Comparison of ENCODE assay signal across 8 cellular contexts in the genomic region with DNA sequence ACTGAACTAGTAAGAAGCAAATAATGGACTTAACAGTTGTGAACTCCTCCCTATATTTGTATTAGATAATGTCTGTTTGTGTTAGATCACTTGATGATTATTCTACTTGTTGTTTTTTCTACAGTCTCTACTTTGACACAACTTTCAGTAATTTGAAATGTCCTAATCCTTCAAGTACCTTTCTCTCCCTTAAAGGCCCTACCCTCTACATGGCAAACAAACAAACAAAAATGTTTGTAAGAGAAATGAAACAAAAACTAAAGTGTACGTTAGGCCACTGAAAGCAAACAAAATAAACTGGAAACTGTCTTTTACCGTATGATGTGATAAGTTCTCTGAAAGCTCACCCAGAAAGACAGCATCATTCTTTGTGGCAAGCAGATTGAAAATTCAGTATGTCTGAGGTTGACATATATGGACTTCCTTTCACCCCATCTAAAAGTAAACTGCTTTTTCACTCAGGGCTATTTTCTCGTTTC.
DNase-seq lines count a peak whose midpoint lies in the region; ATAC-seq, FAIRE-seq and TF ChIP-seq lines count a peak whose summit lies in the region.

No MANE protein-coding gene starts in this region.

- intact Hi-C loops in naive thymus-derived CD4-positive, alpha-beta T cell (cut with micrococcal nuclease) = loop anchor here in 1 of 2 donors (2.0 to 10.0 kb wide), 2 partner anchors 17 to 1681 kb away; a partner anchor contains a TSS

- peak; percentile 74 for ATAC-seq in GM18519 (IDR thresholded peaks at IDR 0.05; ENCODE audit: low FRiP score, unreplicated experiment)
- ATAC-seq in GM21825 (IDR thresholded peaks at IDR 0.05; ENCODE audit: unreplicated experiment) = peak; percentile 85
- ATAC-seq in naive thymus-derived CD4-positive, alpha-beta T cell = no peak

- H3K27me3 ChIP-seq in keratinocyte (ENCODE audit: control insufficient read depth, extremely low read depth, insufficient read depth, low read length) = no peaks in the 10 kb centered on the region
- H3K27me3 ChIP-seq in naive thymus-derived CD4-positive, alpha-beta T cell (ENCODE audit: control insufficient read depth in 2 of 2, insufficient read depth in 2 of 2, low read length in 2 of 2) = no peaks in the 10 kb centered on the region

- no peaks in the 10 kb centered on the region for H3K9me3 ChIP-seq in keratinocyte (ENCODE audit: control insufficient read depth, low read depth, low read length)
- no peaks in the 10 kb centered on the region for H3K9me3 ChIP-seq in naive thymus-derived CD4-positive, alpha-beta T cell (ENCODE audit: control insufficient read depth in 2 of 3, low read length in 3 of 3)

- no peak for TF ChIP-seq CTCF in keratinocyte (optimal IDR thresholded peaks at IDR 0.05 in 1 of 3, IDR thresholded peaks at IDR 0.05 in 1 of 3, conservative IDR thresholded peaks at IDR 0.05 in 1 of 3; ENCODE audit: extremely low read depth in 1 of 3, insufficient read depth in 2 of 3, low read length in 3 of 3)

- H3K79me2 ChIP-seq in keratinocyte (ENCODE audit: control insufficient read depth, insufficient read depth, low read length) = no peaks in the 10 kb centered on the region

- no peaks in the 10 kb centered on the region for H3K36me3 Mint-ChIP-seq in naive thymus-derived CD4-positive, alpha-beta T cell

- H3K9me3 Mint-ChIP-seq in naive thymus-derived CD4-positive, alpha-beta T cell = peaks cover 0 to 2% (median 0%) of the 10 kb centered on the region in 11 donors

- H3K4me1 ChIP-seq in keratinocyte (ENCODE audit: control insufficient read depth, extremely low read depth, insufficient read depth, low read length) = no peaks in the 10 kb centered on the region
- H3K4me1 ChIP-seq in naive thymus-derived CD4-positive, alpha-beta T cell (ENCODE audit: control insufficient read depth in 2 of 2, insufficient read depth in 2 of 2, low read length in 2 of 2) = no peaks in the 10 kb centered on the region

- H3K4me3 Mint-ChIP-seq in naive thymus-derived CD4-positive, alpha-beta T cell = peak overlapping the region in 1 of 10 donors; percentile 86

- peaks cover 0 to 37% (median 0%) of the 10 kb centered on the region in 7 donors for H3K4me1 Mint-ChIP-seq in naive thymus-derived CD4-positive, alpha-beta T cell

- H3K4me2 ChIP-seq in keratinocyte (ENCODE audit: control insufficient read depth, extremely low read depth, insufficient read depth, low read depth, low read length) = no peak overlapping the region

- DNase-seq in HT1080 (ENCODE audit: low read depth) (peak; percentile 29), keratinocyte (ENCODE audit: low read depth, low spot score) (no peak), HuH-7.5 (ENCODE audit: low spot score) (no peak), hepatic stellate cell (ENCODE audit: low spot score) (no peak), NCI-H2029 treated with DMSO at 0.1 percent for 48 hours (lab: John Stamatoyannopoulos, UW) (no peak)
- no peak for DNase-seq in naive thymus-derived CD4-positive, alpha-beta T cell

- H3K9me1 ChIP-seq in keratinocyte (ENCODE audit: control insufficient read depth, extremely low read depth, insufficient read depth, low read length) = no peaks in the 10 kb centered on the region

- H3K27me3 Mint-ChIP-seq in naive thymus-derived CD4-positive, alpha-beta T cell = no peaks in the 10 kb centered on the region

- CTCF ChIA-PET in naive thymus-derived CD4-positive, alpha-beta T cell (lab: Charles Lee) = no interaction called here

- H2AFZ ChIP-seq in keratinocyte (ENCODE audit: control insufficient read depth, low read length) = peak overlapping the region; percentile 85

- dilution Hi-C loops in keratinocyte (cut with MboI; ENCODE audit: extremely low pct_ligation_motif_present, low sequenced_read_pairs) = no loop called here

- H3K27ac Mint-ChIP-seq in naive thymus-derived CD4-positive, alpha-beta T cell = peak overlapping the region in 1 of 9 donors; percentile 94

- no peak overlapping the region for H3K27ac ChIP-seq in keratinocyte (ENCODE audit: control insufficient read depth, insufficient read depth, low read length)
- no peak overlapping the region for H3K27ac ChIP-seq in naive thymus-derived CD4-positive, alpha-beta T cell (ENCODE audit: low read depth, low read length)

- no peak overlapping the region for H3K9ac ChIP-seq in keratinocyte (ENCODE audit: control insufficient read depth, extremely low read depth, insufficient read depth, low read length)

- no peak overlapping the region for H3K4me3 ChIP-seq in keratinocyte (ENCODE audit: control insufficient read depth in 2 of 3, extremely low read depth in 1 of 3, insufficient read depth in 2 of 3, low read depth in 1 of 3, low read length in 3 of 3)
- H3K4me3 ChIP-seq in naive thymus-derived CD4-positive, alpha-beta T cell (ENCODE audit: low read length) = no peak overlapping the region

- POLR2A ChIA-PET in naive thymus-derived CD4-positive, alpha-beta T cell (lab: Charles Lee) = no interaction called here

- no peak for FAIRE-seq in keratinocyte (lab: Jason Lieb, UNC)

- no peaks in the 10 kb centered on the region for H4K20me1 ChIP-seq in keratinocyte (ENCODE audit: control insufficient read depth, extremely low read depth, insufficient read depth, low read length)

- no peaks in the 10 kb centered on the region for H3K36me3 ChIP-seq in keratinocyte (ENCODE audit: control insufficient read depth in 2 of 2, extremely low read depth in 1 of 2, insufficient read depth in 2 of 2, low read length in 2 of 2)
- H3K36me3 ChIP-seq in naive thymus-derived CD4-positive, alpha-beta T cell (ENCODE audit: control insufficient read depth in 2 of 3, insufficient read depth in 3 of 3, low read length in 3 of 3) = no peaks in the 10 kb centered on the region
